ENCODE assay signal across 9 cellular contexts in the genomic region with DNA sequence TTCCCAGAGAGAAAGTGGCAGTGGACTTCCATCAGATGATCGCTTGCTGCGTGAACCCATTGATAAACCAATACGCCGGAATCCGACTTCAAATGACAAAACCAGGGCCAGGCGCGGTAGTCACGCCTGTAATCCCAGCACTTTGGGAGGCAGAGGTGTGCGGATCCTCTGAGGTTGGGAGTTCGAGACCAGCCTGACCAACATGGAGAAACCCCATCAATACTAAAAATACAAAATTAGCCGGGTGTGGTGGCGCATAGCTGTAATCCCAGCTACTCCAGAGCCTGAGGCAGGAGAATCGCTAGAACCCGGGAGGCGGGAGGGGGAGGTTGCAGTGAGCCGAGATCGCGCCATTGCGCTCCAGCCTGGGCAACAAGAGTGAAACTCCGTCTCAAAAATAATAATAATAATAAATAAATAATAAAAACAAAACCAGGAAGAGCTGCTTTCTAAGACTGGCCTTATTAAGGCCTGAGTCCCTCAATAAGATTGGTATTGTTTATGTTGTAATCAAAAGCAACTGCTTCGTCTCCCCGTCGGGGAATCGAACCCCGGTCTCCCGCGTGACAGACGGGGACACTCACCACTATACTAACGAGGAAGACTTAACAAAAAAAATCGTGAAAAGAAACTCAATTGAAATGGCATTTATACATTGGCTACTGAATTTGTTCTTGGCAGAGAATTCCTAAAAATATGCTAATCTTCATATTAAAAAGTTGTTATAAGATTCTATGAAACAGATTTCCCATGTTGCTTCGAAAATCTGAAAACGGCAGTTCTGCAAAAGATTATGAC.
DNase-seq lines count a peak whose midpoint lies in the region; ATAC-seq and TF ChIP-seq lines count a peak whose summit lies in the region.
"Had no signal": no experiment of that assay in that cellular context is flagged by ENCODE, and none has a peak within 500 bp of the region (broad histone marks: within the 10 kb centered on the region; RNA-seq: fewer than 3 reads in every experiment).

No MANE protein-coding gene starts in this region.

- no peak overlapping the region for H3K4me3 Mint-ChIP-seq in CD4-positive, alpha-beta memory T cell

- H3K27me3 Mint-ChIP-seq in CD4-positive, alpha-beta memory T cell: peaks cover 49 to 62% of the 10 kb centered on the region in 2 donors

- H3K79me2 ChIP-seq in PC-3 (ENCODE audit: low read length): no peaks in the 10 kb centered on the region
- no peaks in the 10 kb centered on the region for H3K79me2 ChIP-seq in trophoblast cell (ENCODE audit: control insufficient read depth, insufficient read depth, low read length, poor library complexity)

- no peak overlapping the region for H3K4ac ChIP-seq in trophoblast cell (ENCODE audit: low read depth, low read length)

- intact Hi-C loops in PC-3 (cut with micrococcal nuclease): no loop called here
- intact Hi-C loops in CD4-positive, alpha-beta memory T cell (cut with micrococcal nuclease): no loop called here

- POLR2A ChIA-PET in PC-3 (lab: Charles Lee; ENCODE audit: unreplicated experiment): no interaction called here
- POLR2A ChIA-PET in CD4-positive, alpha-beta memory T cell (lab: Charles Lee; ENCODE audit: partially characterized antibody): no interaction called here

- BruUV-seq in PC-3 (replicated peaks; lab: Mats Ljungman, UMichigan): no TSS peak

- CTCF ChIA-PET in PC-3 (lab: Charles Lee): no interaction called here
- CTCF ChIA-PET in CD4-positive, alpha-beta memory T cell (lab: Charles Lee; ENCODE audit: partially characterized antibody): interaction anchor here (0.9 kb wide), 1 partner anchor 9 kb away, joined by 3 read pairs; no protein-coding TSS in a partner anchor

- no peak overlapping the region for H3K14ac ChIP-seq in trophoblast cell (ENCODE audit: low read length)

- H4K20me1 ChIP-seq in PC-3 (ENCODE audit: low read length): no peaks in the 10 kb centered on the region

- peaks cover 0 to 16% (median 4%) of the 10 kb centered on the region in 8 donors for H3K9me3 Mint-ChIP-seq in CD4-positive, alpha-beta memory T cell

- H3K9me3 ChIP-seq in PC-3 (ENCODE audit: low read length): no peaks in the 10 kb centered on the region
- no peaks in the 10 kb centered on the region for H3K9me3 ChIP-seq in trophoblast cell (ENCODE audit: insufficient read depth, low read depth, low read length)
- no peaks in the 10 kb centered on the region for H3K9me3 ChIP-seq in CD4-positive, alpha-beta memory T cell (ENCODE audit: control insufficient read depth in 1 of 2, low read length in 2 of 2)
- H3K9me3 ChIP-seq: adrenal gland had no signal

- TF ChIP-seq CTCF in PC-3 (conservative IDR thresholded peaks at IDR 0.05; ENCODE audit: low read depth, low read length) (no peak), brain microvascular endothelial cell (IDR thresholded peaks at IDR 0.05; ENCODE audit: low read depth, low read length, missing control alignments) (no peak)

- no peaks in the 10 kb centered on the region for H3K9me2 ChIP-seq in PC-3 (replicated peaks; ENCODE audit: low read length)

- H3K4me2 ChIP-seq in PC-3 (ENCODE audit: low read length): peak overlapping the region; percentile 55
- H3K4me2 ChIP-seq in trophoblast cell (ENCODE audit: low read length): peak overlapping the region; percentile 51

- no peak overlapping the region for H3K23ac ChIP-seq in trophoblast cell (ENCODE audit: low read length)

- peak overlapping the region; percentile 32; the same call in 1 of the 2 replicates for H3K4me3 ChIP-seq in PC-3 (ENCODE audit: low read length)
- peak overlapping the region; percentile 34 for H3K4me3 ChIP-seq in brain microvascular endothelial cell (ENCODE audit: low read depth, low read length)
- peak overlapping the region; percentile 44 for H3K4me3 ChIP-seq in trophoblast cell (ENCODE audit: low read depth, low read length)
- H3K4me3 ChIP-seq in CD4-positive, alpha-beta memory T cell (ENCODE audit: low read length in 2 of 2): no peak overlapping the region
- H3K4me3 ChIP-seq: adrenal gland had no signal

- H3K36me3 ChIP-seq in PC-3 (ENCODE audit: low read depth, low read length): no peaks in the 10 kb centered on the region
- no peaks in the 10 kb centered on the region for H3K36me3 ChIP-seq in brain microvascular endothelial cell (replicated peaks)
- H3K36me3 ChIP-seq in trophoblast cell (ENCODE audit: control insufficient read depth in 1 of 2, insufficient read depth in 2 of 2, low read length in 2 of 2): no peaks in the 10 kb centered on the region
- no peaks in the 10 kb centered on the region for H3K36me3 ChIP-seq in CD4-positive, alpha-beta memory T cell (ENCODE audit: insufficient read depth, low read length)
- H3K36me3 ChIP-seq: adrenal gland had no signal

- no peaks in the 10 kb centered on the region for H3K36me3 Mint-ChIP-seq in CD4-positive, alpha-beta memory T cell

- no peak overlapping the region for H2BK5ac ChIP-seq in trophoblast cell (ENCODE audit: low read depth, low read length, poor library complexity)

- peak; percentile 4 for DNase-seq in stimulated activated naive CD4-positive, alpha-beta T cell treated with Interleukin-2 at 50 U/mL for 16 hours (lab: John Stamatoyannopoulos, UW)
- no peak for DNase-seq in stimulated activated naive CD4-positive, alpha-beta T cell (lab: John Stamatoyannopoulos, UW)
- DNase-seq in PC-3: peak; percentile 86
- peak; percentile 77 for DNase-seq in brain microvascular endothelial cell
- DNase-seq in trophoblast cell: peak in 1 of 2 donors; percentile 44
- no peak for DNase-seq in CD4-positive, alpha-beta memory T cell
- DNase-seq in activated gamma-delta T cell (lab: John Stamatoyannopoulos, UW): no peak

- H3K4me1 ChIP-seq in PC-3 (ENCODE audit: insufficient read depth, low read length) (no peaks in the 10 kb centered on the region), trophoblast cell (ENCODE audit: control insufficient read depth in 1 of 2, insufficient read depth in 2 of 2, low read length in 2 of 2) (no peaks in the 10 kb centered on the region)
- H3K4me1 ChIP-seq in CD4-positive, alpha-beta memory T cell (ENCODE audit: insufficient read depth, low read length): no peaks in the 10 kb centered on the region
- H3K4me1 ChIP-seq: adrenal gland had no signal

- no peak overlapping the region for H3K18ac ChIP-seq in trophoblast cell (ENCODE audit: low read length)

- no peak overlapping the region for H2BK120ac ChIP-seq in trophoblast cell (ENCODE audit: insufficient read depth, low read length, poor library complexity)

- H3K4me1 Mint-ChIP-seq in CD4-positive, alpha-beta memory T cell: no peaks in the 10 kb centered on the region

- H3K27ac Mint-ChIP-seq in CD4-positive, alpha-beta memory T cell: peak overlapping the region in 1 of 7 donors; percentile 22

- H2AK5ac ChIP-seq in trophoblast cell (ENCODE audit: low read length): no peak overlapping the region

- no peak; the same call in 1 of the 2 replicates for ATAC-seq in PC-3
- no peak for ATAC-seq in GM21367 (IDR thresholded peaks at IDR 0.05; ENCODE audit: unreplicated experiment)

- H3K27ac ChIP-seq in PC-3 (ENCODE audit: low read length) (no peak overlapping the region), brain microvascular endothelial cell (no peak overlapping the region), trophoblast cell (ENCODE audit: low read depth, low read length) (no peak overlapping the region)
- H3K27ac ChIP-seq in CD4-positive, alpha-beta memory T cell (ENCODE audit: low read depth, low read length): no peak overlapping the region
- H3K27ac ChIP-seq: adrenal gland had no signal

- H2AFZ ChIP-seq in PC-3 (ENCODE audit: low read length): no peak overlapping the region
- no peak overlapping the region for H2AFZ ChIP-seq in trophoblast cell (ENCODE audit: insufficient read depth, low read length, poor library complexity)

- H3F3A ChIP-seq in PC-3 (ENCODE audit: low read length, unreplicated experiment): no peaks in the 10 kb centered on the region

- no peak overlapping the region for H4K91ac ChIP-seq in trophoblast cell (ENCODE audit: low read depth, low read length)

- in situ Hi-C loops in brain microvascular endothelial cell (cut with HindIII; ENCODE audit: low pct_ligation_motif_present, low sequenced_read_pairs): no loop called here

- H3K79me1 ChIP-seq in trophoblast cell (ENCODE audit: low read length): no peaks in the 10 kb centered on the region

- H4K12ac ChIP-seq in trophoblast cell (ENCODE audit: low read depth, low read length): no peak overlapping the region

- WGBS in trophoblast cell (ENCODE audit: extremely low coverage, insufficient coverage, insufficient read length): no CpG with 5 or more reads among the region's 32 CpGs

- H3K9ac ChIP-seq in PC-3 (ENCODE audit: low read length) (no peak overlapping the region), trophoblast cell (ENCODE audit: low read length) (no peak overlapping the region)

- no peak overlapping the region for H4K8ac ChIP-seq in trophoblast cell (ENCODE audit: low read depth, low read length)

- H3K27me3 ChIP-seq in PC-3 (ENCODE audit: low read length) (no peaks in the 10 kb centered on the region), brain microvascular endothelial cell (replicated peaks) (peaks cover 2% of the 10 kb centered on the region), trophoblast cell (ENCODE audit: insufficient read depth, low read length) (no peaks in the 10 kb centered on the region)
- peaks cover 18% of the 10 kb centered on the region for H3K27me3 ChIP-seq in CD4-positive, alpha-beta memory T cell (ENCODE audit: insufficient read depth, low read length)

- H2BK12ac ChIP-seq in trophoblast cell (ENCODE audit: low read length): no peak overlapping the region

Comparison
In these comparisons a context has a peak if more than half of its experiments do, and no peak if none do; other contexts are left out.
1. DNase-seq: peak in stimulated activated naive CD4-positive, alpha-beta T cell treated with Interleukin-2 at 50 U/mL for 16 hours (single experiment), PC-3 (single experiment) and brain microvascular endothelial cell (single experiment); none in stimulated activated naive CD4-positive, alpha-beta T cell (0 of 6), CD4-positive, alpha-beta memory T cell (0 of 5) and activated gamma-delta T cell (single experiment).
2. H3K4me3 ChIP-seq: peak in PC-3 (single experiment), brain microvascular endothelial cell (single experiment) and trophoblast cell (single experiment); none in CD4-positive, alpha-beta memory T cell (0 of 2).